In genomic region chr4:119242417-119242816, GRCh38 we compare ENCODE assay signal across 20 cellular contexts.
"Had no signal": no experiment of that assay in that cellular context is flagged by ENCODE, and none has a peak within 500 bp of the region (broad histone marks: within the 10 kb centered on the region; RNA-seq: fewer than 3 reads in every experiment).

No MANE protein-coding gene starts in this region.

- ATAC-seq: activated T-cell treated with anti-CD3 and anti-CD28 coated beads, Interleukin-2, amount 50 U/mL, for 4 hours; activated T-helper 17 cell treated with anti-CD3 and anti-CD28 coated beads, Interleukin-2, amount 50 U/mL, for 72 hours had no signal

- H3K4me3 Mint-ChIP-seq: activated B cell treated with CpG ODN at 0.5 μM for 24 hours; activated CD4-positive, alpha-beta T cell treated with anti-CD3 and anti-CD28 coated beads, Interleukin-2, amount 10 ng/mL, durations not matched to agents 24 days and 14 days; activated naive CD4-positive, alpha-beta T cell treated with anti-CD3 and anti-CD28 coated beads, Interleukin-2, amount 10 ng/mL, durations not matched to agents 7 days and 5 days; activated naive CD8-positive, alpha-beta T cell treated with anti-CD3 and anti-CD28 coated beads for 36 hours; activated T-cell treated with anti-CD3 and anti-CD28 coated beads, Interleukin-2, amount 50 U/mL, for 4 hours; activated T-helper 17 cell treated with anti-CD3 and anti-CD28 coated beads, Interleukin-2, amount 50 U/mL, for 72 hours; T-helper 1 cell treated with Interleukin-12 subunit alpha and Interleukin-12 subunit beta and Interleukin-4 antibody, amounts not matched to agents 30 μg/mL and 1 μg/mL, for 36 hours had no signal

- H2AFZ ChIP-seq: PC-9 had no signal

- H3K27ac Mint-ChIP-seq: activated B cell treated with CpG ODN at 0.5 μM for 24 hours; activated CD4-positive, alpha-beta T cell treated with anti-CD3 and anti-CD28 coated beads, Interleukin-2, amount 10 ng/mL, durations not matched to agents 24 days and 14 days; activated naive CD4-positive, alpha-beta T cell treated with anti-CD3 and anti-CD28 coated beads, Interleukin-2, amount 10 ng/mL, durations not matched to agents 7 days and 5 days; activated naive CD8-positive, alpha-beta T cell treated with anti-CD3 and anti-CD28 coated beads for 36 hours; activated T-helper 17 cell treated with anti-CD3 and anti-CD28 coated beads, Interleukin-2, amount 50 U/mL, for 72 hours; T-helper 1 cell treated with Interleukin-12 subunit alpha and Interleukin-12 subunit beta and Interleukin-4 antibody, amounts not matched to agents 30 μg/mL and 1 μg/mL, for 36 hours had no signal

- H3K4me2 ChIP-seq: PC-9 had no signal

- H3K27me3 Mint-ChIP-seq: activated B cell treated with CpG ODN at 0.5 μM for 24 hours; activated CD4-positive, alpha-beta T cell treated with anti-CD3 and anti-CD28 coated beads, Interleukin-2, amount 10 ng/mL, durations not matched to agents 24 days and 14 days; activated naive CD4-positive, alpha-beta T cell treated with anti-CD3 and anti-CD28 coated beads, Interleukin-2, amount 10 ng/mL, durations not matched to agents 7 days and 5 days; activated naive CD8-positive, alpha-beta T cell treated with anti-CD3 and anti-CD28 coated beads for 36 hours; activated T-helper 17 cell treated with anti-CD3 and anti-CD28 coated beads, Interleukin-2, amount 50 U/mL, for 72 hours had no signal

- H3K27ac ChIP-seq: PC-9 had no signal

- H3K9me3 Mint-ChIP-seq: activated B cell treated with CpG ODN at 0.5 μM for 24 hours; activated CD4-positive, alpha-beta T cell treated with anti-CD3 and anti-CD28 coated beads, Interleukin-2, amount 10 ng/mL, durations not matched to agents 24 days and 14 days; activated naive CD4-positive, alpha-beta T cell treated with anti-CD3 and anti-CD28 coated beads, Interleukin-2, amount 10 ng/mL, durations not matched to agents 7 days and 5 days; activated naive CD8-positive, alpha-beta T cell treated with anti-CD3 and anti-CD28 coated beads for 36 hours; activated T-cell treated with anti-CD3 and anti-CD28 coated beads, Interleukin-2, amount 50 U/mL, for 4 hours; activated T-helper 17 cell treated with anti-CD3 and anti-CD28 coated beads, Interleukin-2, amount 50 U/mL, for 72 hours; T-helper 1 cell treated with Interleukin-12 subunit alpha and Interleukin-12 subunit beta and Interleukin-4 antibody, amounts not matched to agents 30 μg/mL and 1 μg/mL, for 36 hours had no signal

- H3K4me3 ChIP-seq: PC-9 had no signal

- DNase-seq: activated B cell treated with CpG ODN at 0.5 μM for 24 hours; activated CD4-positive, alpha-beta T cell treated with anti-CD3 and anti-CD28 coated beads for 1 hour; activated CD4-positive, alpha-beta T cell treated with anti-CD3 and anti-CD28 coated beads, Interleukin-2, amount 10 ng/mL, durations not matched to agents 24 days and 14 days; activated CD4-positive, alpha-beta T cell treated with anti-CD3 and anti-CD28 coated beads, Interleukin-2, amount 50 U/mL, for 48 hours; activated gamma-delta T cell; activated naive CD4-positive, alpha-beta T cell treated with anti-CD3 and anti-CD28 coated beads, Interleukin-2, amount 10 ng/mL, durations not matched to agents 7 days and 5 days; activated naive CD8-positive, alpha-beta T cell treated with anti-CD3 and anti-CD28 coated beads for 36 hours; activated T-cell treated with anti-CD3 and anti-CD28 coated beads, Interleukin-2, amount 50 U/mL, for 4 hours; Karpas-422; MM.1S; NCI-H1105 treated with DMSO at 0.1 percent for 48 hours; NCI-H146; NCI-H187 treated with DMSO at 0.1 percent for 48 hours; NCI-H2081 treated with DMSO at 0.1 percent for 48 hours; NCI-H446; NCI-H524; PC-9; SHP77 treated with DMSO at 0.1 percent for 48 hours had no signal
